In genomic region chr1:156725683-156726280, GRCh38 we compare ENCODE assay signal across 8 cellular contexts. TPM values are rescaled to one million over a fixed set of nuclear protein-coding genes. Genes with fewer than 3 reads are reported as not detected.
DNase-seq lines count a peak whose midpoint lies in the region; ATAC-seq and TF ChIP-seq lines count a peak whose summit lies in the region.

No MANE protein-coding gene starts in this region.

- intact Hi-C loops in lower leg skin (cut with DNase I; ENCODE audit: low total_unique reads): loop anchor here (1.0 to 2.0 kb wide), 2 partner anchors 33 to 37 kb away; no protein-coding TSS in a partner anchor

- TF ChIP-seq CTCF in lower leg skin (IDR thresholded peaks at IDR 0.05): peak in 1 of 3 donors; percentile 86

- TF ChIP-seq POLR2A in lower leg skin (IDR thresholded peaks at IDR 0.05): no peak

- ATAC-seq in HG03139 (IDR thresholded peaks at IDR 0.05; ENCODE audit: unreplicated experiment) (peak; percentile 34), HG03442 (IDR thresholded peaks at IDR 0.05; ENCODE audit: unreplicated experiment) (no peak)

- H3K4me3 ChIP-seq in lower leg skin (ENCODE audit: low read depth, poor library complexity, severe bottlenecking): no peak overlapping the region

- DNase-seq in GM03348 (ENCODE audit: low spot score) (peak; percentile 89), NCI-H524 treated with DMSO at 0.1 percent for 48 hours (lab: John Stamatoyannopoulos, UW) (peak; percentile 30), dermis microvascular lymphatic vessel endothelial cell (ENCODE audit: low read depth in 2 of 2) (peak; percentile 78 to 88), lower leg skin (ENCODE audit: low spot score in 2 of 2) (peak; percentile 86 to 97)
- peak; percentile 88 for DNase-seq in activated CD4-positive, alpha-beta T cell treated with anti-CD3 and anti-CD28 coated beads for 48 hours
- peak; percentile 82 to 85 for DNase-seq in stimulated activated CD4-positive, alpha-beta T cell treated with anti-CD3 and anti-CD28 coated beads, Interleukin-2, amount 100 ng/mL, for 24 hours

- 11 to 12% methylated on average over 18 of the region's 18 CpGs for WGBS in lower leg skin, 2 donors

RNA-seq across cellular contexts. Expression of gene METTL25B, which starts 2.5 kb away (rescaled TPM):
- 7.3 and 12.4 TPM in 2 replicates for total RNA-seq in dermis microvascular lymphatic vessel endothelial cell
- total RNA-seq in lower leg skin: 10 to 100 TPM; 20.3 to 39.0 (median 28.2) TPM

RNA-seq across cellular contexts. Expression of gene ISG20L2, which starts 2.8 kb away (rescaled TPM):
- total RNA-seq in dermis microvascular lymphatic vessel endothelial cell (6.0 and 7.2 TPM in 2 replicates), lower leg skin (10 to 100 TPM; 13.4 to 21.4 (median 16.7) TPM)

RNA-seq across cellular contexts. Expression of gene MRPL24, which starts 15.1 kb away (rescaled TPM):
- 29.8 and 46.7 TPM in 2 replicates for total RNA-seq in dermis microvascular lymphatic vessel endothelial cell
- total RNA-seq in lower leg skin: 10 to 100 TPM; 34.0 to 44.9 (median 41.5) TPM

RNA-seq across cellular contexts. Expression of gene CRABP2, which starts 20.4 kb away (rescaled TPM):
- total RNA-seq in dermis microvascular lymphatic vessel endothelial cell (0.25 TPM in 1 of 2 replicates, not detected in the other), lower leg skin (100 to 1,000 TPM in 1 of 4 donors, 10 to 100 TPM in 3; 67.9 to 103 (median 96.1) TPM)

RNA-seq across cellular contexts. Expression of gene HDGF, which starts 25.7 kb away (rescaled TPM):
- total RNA-seq in dermis microvascular lymphatic vessel endothelial cell: 93.6 and 114 TPM in 2 replicates
- total RNA-seq in lower leg skin: 100 to 1,000 TPM; 210 to 233 (median 222) TPM

Comparison
In these comparisons a context has a peak if more than half of its experiments do, and no peak if none do; other contexts are left out.
1. DNase-seq: peak in every context shown above with its lines; median percentile 92 in lower leg skin; 89 in GM03348; 88 in activated CD4-positive, alpha-beta T cell treated with anti-CD3 and anti-CD28 coated beads for 48 hours; 84 in stimulated activated CD4-positive, alpha-beta T cell treated with anti-CD3 and anti-CD28 coated beads, Interleukin-2, amount 100 ng/mL, for 24 hours; 83 in dermis microvascular lymphatic vessel endothelial cell; 30 in NCI-H524 treated with DMSO at 0.1 percent for 48 hours.